Comparison of ENCODE assay signal across 30 cellular contexts in genomic region chr11:70043482-70043881, GRCh38. TPM values are rescaled to one million over a fixed set of nuclear protein-coding genes. Genes with fewer than 3 reads are reported as not detected.
"Had no signal": no experiment of that assay in that cellular context is flagged by ENCODE, and none has a peak within 500 bp of the region (broad histone marks: within the 10 kb centered on the region; RNA-seq: fewer than 3 reads in every experiment).

No MANE protein-coding gene starts in this region.

- ATAC-seq: effector memory CD8-positive, alpha-beta T cell; esophagus mucosa; gastrocnemius medialis; heart right ventricle; left cardiac atrium; left lung; left ventricle myocardium superior; lower lobe of right lung; mucosa of descending colon had no signal

- H3K4me1 Mint-ChIP-seq: endodermal cell had no signal

- H3K4me3 ChIP-seq: colonic mucosa, esophagus squamous epithelium, gastrocnemius medialis, heart right ventricle, left lung, lower lobe of right lung, mucosa of descending colon had no signal

- H3K4me3 Mint-ChIP-seq: dendritic cell treated with granulocyte-macrophage colony-stimulating factor and Interleukin-4, amounts not matched to agents 40 ng/mL and 50 ng/mL, for 4 days; effector memory CD8-positive, alpha-beta T cell; endodermal cell; mesothelial cell of epicardium had no signal

- H3K27ac ChIP-seq: colonic mucosa, epithelial cell of prostate, esophagus squamous epithelium, gastrocnemius medialis, heart right ventricle, left lung, lower lobe of right lung had no signal

- H3K36me3 ChIP-seq: colonic mucosa, esophagus squamous epithelium, gastrocnemius medialis, heart right ventricle, left lung, lower lobe of right lung had no signal

- H3K27ac Mint-ChIP-seq: dendritic cell treated with granulocyte-macrophage colony-stimulating factor and Interleukin-4, amounts not matched to agents 40 ng/mL and 50 ng/mL, for 4 days; effector memory CD8-positive, alpha-beta T cell; endodermal cell; mesothelial cell of epicardium had no signal

- H3K9me3 ChIP-seq: colonic mucosa had no signal

- H3K27me3 ChIP-seq: colonic mucosa, heart right ventricle had no signal

- H3K4me1 ChIP-seq: colonic mucosa, gastrocnemius medialis, heart right ventricle, left lung, lower lobe of right lung had no signal

- DNase-seq: colonic mucosa; cortex of kidney; effector CD8-positive, alpha-beta T cell; effector memory CD8-positive, alpha-beta T cell; endodermal cell; erythroblast; esophagus squamous epithelium; foreskin fibroblast; foreskin melanocyte; gastrocnemius medialis; glutamatergic neuron; head of caudate nucleus; heart right ventricle; hippocampal formation; left cardiac atrium; left lung; left ventricle myocardium superior; lower lobe of right lung; mesenchymal stem cell; mucosa of descending colon had no signal

- FAIRE-seq: endometrium, islet of Langerhans, keratinocyte had no signal

RNA-seq across cellular contexts. Expression of gene ANO1, which starts 34.6 kb away (rescaled TPM):
- total RNA-seq: dermis microvascular lymphatic vessel endothelial cell, lung microvascular endothelial cell, myocyte had no signal
